In the genomic region with DNA sequence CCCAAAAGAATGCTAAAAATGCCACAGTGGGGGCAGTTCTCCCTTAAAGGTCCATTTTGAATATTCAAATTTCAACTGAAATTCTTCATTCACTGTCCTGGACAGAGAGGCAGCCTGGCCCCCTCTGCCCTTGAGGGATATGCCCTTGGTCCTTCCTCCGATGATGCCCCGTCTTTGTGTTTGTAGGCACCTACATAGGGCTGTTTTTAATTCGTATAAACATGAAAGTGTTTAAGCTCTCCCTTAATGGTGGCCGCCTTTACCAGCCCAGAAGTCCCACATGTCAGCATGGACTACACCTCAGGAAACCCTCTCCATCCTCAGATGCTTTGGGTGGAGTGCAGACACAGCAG, we compare ENCODE assay signal across 8 cellular contexts.
DNase-seq lines count a peak whose midpoint lies in the region; ATAC-seq and TF ChIP-seq lines count a peak whose summit lies in the region.

No MANE protein-coding gene starts in this region.

- DNase-seq in Calu3 (no peak), T-helper 17 cell (no peak), left lung (no peak), smooth muscle cell (lab: John Stamatoyannopoulos, UW; ENCODE audit: unreplicated experiment) (no peak), C1 segment of cervical spinal cord (lab: John Stamatoyannopoulos, UW) (no peak), D341Med (ENCODE audit: low spot score) (no peak), NCI-H446 (lab: John Stamatoyannopoulos, UW) (no peak), ovary (no peak)

- H3K9me3 Mint-ChIP-seq in Calu3 (ENCODE audit: low read depth, unreplicated experiment): no peaks in the 10 kb centered on the region

- CTCF ChIA-PET in Calu3 (lab: Charles Lee): interaction anchor here (0.8 to 1.6 kb wide), 3 partner anchors 519 to 530 kb away, joined by 3 to 6 read pairs (median 5); no protein-coding TSS in a partner anchor

- H3F3A ChIP-seq in smooth muscle cell (ENCODE audit: low read depth): peaks cover 18% of the 10 kb centered on the region

- peak overlapping the region; percentile 69 for H3K27ac Mint-ChIP-seq in Calu3 (ENCODE audit: unreplicated experiment)
- peak overlapping the region; percentile 65 for H3K27ac Mint-ChIP-seq in T-helper 17 cell

- no peak overlapping the region for H3K9ac ChIP-seq in smooth muscle cell (ENCODE audit: low read depth)

- WGBS in smooth muscle cell (ENCODE audit: low lambda C conversion rate): 61% methylated on average over 4 of the region's 4 CpGs
- 61 to 76% (median 61%) methylated on average over 4 of the region's 4 CpGs for WGBS in ovary, 3 donors

- no peaks in the 10 kb centered on the region for H3K27me3 Mint-ChIP-seq in Calu3 (ENCODE audit: unreplicated experiment)
- H3K27me3 Mint-ChIP-seq in T-helper 17 cell: no peaks in the 10 kb centered on the region

- H3K36me3 Mint-ChIP-seq in Calu3 (ENCODE audit: insufficient read depth, unreplicated experiment) (peaks cover 30% of the 10 kb centered on the region), T-helper 17 cell (ENCODE audit: low read depth) (peaks cover 2% of the 10 kb centered on the region)

- H3K4me1 Mint-ChIP-seq in Calu3 (ENCODE audit: low read depth, unreplicated experiment) (peaks cover 46% of the 10 kb centered on the region), T-helper 17 cell (peaks cover 19% of the 10 kb centered on the region)

- H3K27me3 ChIP-seq in left lung: no peaks in the 10 kb centered on the region
- H3K27me3 ChIP-seq in smooth muscle cell (ENCODE audit: low read depth): no peaks in the 10 kb centered on the region
- no peaks in the 10 kb centered on the region for H3K27me3 ChIP-seq in ovary

- ATAC-seq in T-helper 17 cell: no peak
- ATAC-seq in left lung: no peak

- H3K4me3 ChIP-seq in left lung (no peak overlapping the region), smooth muscle cell (no peak overlapping the region), ovary (no peak overlapping the region)

- H3K36me3 ChIP-seq in left lung (peaks cover 0 to 55% of the 10 kb centered on the region in 2 donors), smooth muscle cell (ENCODE audit: low read depth) (no peaks in the 10 kb centered on the region), ovary (no peaks in the 10 kb centered on the region)

- peaks cover 16% of the 10 kb centered on the region for H3K79me2 ChIP-seq in smooth muscle cell (ENCODE audit: low read depth)

- no peak for TF ChIP-seq EP300 in ovary (IDR thresholded peaks at IDR 0.05)

- intact Hi-C loops in Calu3 (cut with micrococcal nuclease; ENCODE audit: unreplicated experiment) (loop anchor here (5.0 to 10.0 kb wide), 5 partner anchors 98 to 566 kb away; no protein-coding TSS in a partner anchor), left lung (cut with DNase I) (loop anchor here in 1 of 2 donors (10.0 kb wide), 1 partner anchor 568 kb away; no protein-coding TSS in a partner anchor), ovary (cut with DNase I) (loop anchor here (1.0 to 10.0 kb wide), 6 partner anchors 118 to 566 kb away; no protein-coding TSS in a partner anchor)

- no peak for TF ChIP-seq POLR2A in ovary (IDR thresholded peaks at IDR 0.05)

- TF ChIP-seq CTCF in Calu3 (IDR thresholded peaks at IDR 0.05; ENCODE audit: unreplicated experiment) (no peak), left lung (IDR thresholded peaks at IDR 0.05) (no peak), smooth muscle cell (IDR thresholded peaks at IDR 0.05; ENCODE audit: borderline replicate concordance, insufficient read depth, poor library complexity, severe bottlenecking) (no peak), ovary (IDR thresholded peaks at IDR 0.05) (no peak)

- H3K4me2 ChIP-seq in smooth muscle cell: peak overlapping the region; percentile 60

- peak overlapping the region; percentile 43 for H3K4me3 Mint-ChIP-seq in Calu3 (ENCODE audit: low read depth, unreplicated experiment)
- no peak overlapping the region for H3K4me3 Mint-ChIP-seq in T-helper 17 cell

- no peak overlapping the region for H2AFZ ChIP-seq in smooth muscle cell (ENCODE audit: low read depth)

- no peaks in the 10 kb centered on the region for H3K9me3 ChIP-seq in T-helper 17 cell (ENCODE audit: control insufficient read depth, low read length, poor library complexity, severe bottlenecking)
- H3K9me3 ChIP-seq in left lung: no peaks in the 10 kb centered on the region
- H3K9me3 ChIP-seq in smooth muscle cell (replicated peaks; ENCODE audit: low read depth): no peaks in the 10 kb centered on the region
- no peaks in the 10 kb centered on the region for H3K9me3 ChIP-seq in ovary

- peaks cover 44% of the 10 kb centered on the region for H4K20me1 ChIP-seq in smooth muscle cell (ENCODE audit: low read depth)

- BruUV-seq in Calu3 (replicated peaks; lab: Mats Ljungman, UMichigan): no TSS peak

- H3K27ac ChIP-seq in left lung (peak overlapping the region; percentile 41 to 67), smooth muscle cell (ENCODE audit: low read depth) (peak overlapping the region; percentile 68), ovary (no peak overlapping the region)

- H3K4me1 ChIP-seq in left lung (peaks cover 19 to 40% of the 10 kb centered on the region in 2 donors), smooth muscle cell (ENCODE audit: low read depth) (peaks cover 18% of the 10 kb centered on the region), ovary (ENCODE audit: insufficient read depth) (no peaks in the 10 kb centered on the region)

Comparison
In these comparisons a context has a peak if more than half of its experiments do, and no peak if none do; other contexts are left out.
1. H3K27ac ChIP-seq: peak in left lung (2 of 2) and smooth muscle cell (single experiment); none in ovary (0 of 2).